Comparison of ENCODE assay signal across 9 cellular contexts in the genomic region with DNA sequence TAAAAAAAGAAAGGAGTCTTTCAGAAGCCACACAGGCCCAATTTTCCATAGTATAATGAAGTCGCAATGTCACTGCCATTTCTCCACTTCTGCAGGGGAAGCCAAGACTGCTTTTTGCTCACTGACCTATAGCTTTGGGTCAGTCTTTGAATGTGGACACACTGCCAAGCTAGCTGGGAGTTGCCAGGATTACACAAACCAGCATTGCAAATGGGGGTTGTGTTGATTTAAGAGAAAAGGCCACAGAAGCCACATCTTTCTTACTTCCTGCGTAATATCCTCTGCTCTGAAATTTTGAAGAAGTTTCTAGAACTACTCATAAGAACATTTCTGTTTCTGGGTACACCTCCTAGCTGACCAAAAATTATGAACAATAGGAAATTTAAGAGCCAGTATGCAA.
DNase-seq lines count a peak whose midpoint lies in the region; ATAC-seq and FAIRE-seq lines count a peak whose summit lies in the region.
"Had no signal": no experiment of that assay in that cellular context is flagged by ENCODE, and none has a peak within 500 bp of the region (broad histone marks: within the 10 kb centered on the region; RNA-seq: fewer than 3 reads in every experiment).

No MANE protein-coding gene starts in this region.

- H3K9me3 Mint-ChIP-seq in effector memory CD8-positive, alpha-beta T cell, result peaks cover 0 to 7% of the 10 kb centered on the region in 2 donors

- H3K4me3 Mint-ChIP-seq in effector memory CD8-positive, alpha-beta T cell, result peak overlapping the region; percentile 22 to 64

- peak overlapping the region; percentile 23 to 89 for H3K27ac Mint-ChIP-seq in effector memory CD8-positive, alpha-beta T cell

- H3K36me3 Mint-ChIP-seq in effector memory CD8-positive, alpha-beta T cell (ENCODE audit: insufficient read depth), result no peaks in the 10 kb centered on the region

- no peak for FAIRE-seq in urothelium cell line (lab: Jason Lieb, UNC)

- H3K4me1 Mint-ChIP-seq in effector memory CD8-positive, alpha-beta T cell (ENCODE audit: low read depth in 2 of 2), result peaks cover 9 to 17% of the 10 kb centered on the region in 2 donors

- no peaks in the 10 kb centered on the region for H3K27me3 Mint-ChIP-seq in effector memory CD8-positive, alpha-beta T cell

- ATAC-seq in GM18867 (IDR thresholded peaks at IDR 0.05; ENCODE audit: unreplicated experiment), result peak; percentile 42
- peak; percentile 76 for ATAC-seq in effector memory CD8-positive, alpha-beta T cell (replicated peaks)
- ATAC-seq in HG03196 (IDR thresholded peaks at IDR 0.05; ENCODE audit: unreplicated experiment), result no peak
- no peak for ATAC-seq in GM18861 (IDR thresholded peaks at IDR 0.05; ENCODE audit: unreplicated experiment)

- peak; percentile 75 for DNase-seq in NCI-H226
- peak in 2 of 3 experiments; percentile 1 to 14 for DNase-seq in effector memory CD8-positive, alpha-beta T cell
- DNase-seq in pons (ENCODE audit: low spot score), result peak; percentile 29
- DNase-seq in urothelium cell line (ENCODE audit: low spot score), result no peak
- no peak for DNase-seq in 8988T
- DNase-seq: activated CD4-positive, CD25-positive, alpha-beta regulatory T cell had no signal

Comparison
In these comparisons a context has a peak if more than half of its experiments do, and no peak if none do; other contexts are left out.
1. ATAC-seq: peak in GM18867 (single experiment) and effector memory CD8-positive, alpha-beta T cell (single experiment); none in HG03196 (single experiment) and GM18861 (single experiment).
2. DNase-seq: peak in NCI-H226 (single experiment), effector memory CD8-positive, alpha-beta T cell (2 of 3) and pons (single experiment); none in urothelium cell line (single experiment) and 8988T (single experiment).